7 cellular contexts compared by ENCODE assay signal in the genomic region with DNA sequence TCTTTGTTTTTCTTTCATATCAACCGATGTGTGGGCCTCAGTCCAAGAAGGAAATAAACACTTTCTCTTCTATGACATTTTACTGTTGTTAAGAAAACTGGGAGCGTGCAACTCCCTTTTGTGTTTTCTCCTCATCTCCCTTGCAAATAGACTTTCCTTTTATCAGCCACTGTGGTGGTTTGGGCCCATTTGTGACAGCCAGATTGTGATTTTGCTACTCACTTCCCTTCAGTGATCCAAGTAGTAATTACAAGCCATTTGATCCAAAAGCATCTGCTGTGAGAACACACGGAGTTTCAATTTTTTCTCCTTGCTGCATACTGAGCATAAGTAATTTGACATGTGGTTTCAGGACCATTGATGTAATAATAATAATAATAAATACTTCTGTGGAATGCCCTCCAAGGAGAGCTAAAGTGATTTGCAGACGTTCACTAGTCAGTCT.
DNase-seq lines count a peak whose midpoint lies in the region; ATAC-seq and TF ChIP-seq lines count a peak whose summit lies in the region.

No MANE protein-coding gene starts in this region.

- H3K27ac ChIP-seq in ascending aorta = peak overlapping the region; percentile 36 to 62

- H3K27me3 ChIP-seq in ascending aorta (no peaks in the 10 kb centered on the region), neuron (ENCODE audit: insufficient read depth, low read length) (no peaks in the 10 kb centered on the region)

- intact Hi-C loops in ascending aorta (cut with DNase I) = loop anchor here (1.0 to 10.0 kb wide), 3 partner anchors 94 to 437 kb away; a partner anchor contains a TSS

- no peaks in the 10 kb centered on the region for H3K9me3 ChIP-seq in ascending aorta
- H3K9me3 ChIP-seq in neuron (ENCODE audit: low read length) = no peaks in the 10 kb centered on the region

- no peak for DNase-seq in ascending aorta (ENCODE audit: low spot score in 2 of 2)
- no peak for DNase-seq in NCI-H524 treated with DMSO at 0.1 percent for 48 hours (lab: John Stamatoyannopoulos, UW)
- no peak for DNase-seq in LoVo (ENCODE audit: low spot score)

- ATAC-seq in GM19351 (IDR thresholded peaks at IDR 0.05; ENCODE audit: unreplicated experiment) (peak; percentile 4), HG03432 (IDR thresholded peaks at IDR 0.05; ENCODE audit: unreplicated experiment) (peak; percentile 1), GM21423 (IDR thresholded peaks at IDR 0.05; ENCODE audit: unreplicated experiment) (no peak)

- H2AFZ ChIP-seq in neuron (ENCODE audit: low read depth, low read length) = peak overlapping the region; percentile 17

- H3K36me3 ChIP-seq in ascending aorta (no peaks in the 10 kb centered on the region), neuron (ENCODE audit: insufficient read depth, low read length) (peaks cover 4% of the 10 kb centered on the region)

- peak overlapping the region in 1 of 2 donors; percentile 2 for H3K4me3 ChIP-seq in ascending aorta
- peak overlapping the region; percentile 21 for H3K4me3 ChIP-seq in neuron (ENCODE audit: low read length)

- no peak for TF ChIP-seq CTCF in ascending aorta (IDR thresholded peaks at IDR 0.05)

- H3K4me1 ChIP-seq in ascending aorta (peaks cover 6 to 18% of the 10 kb centered on the region in 2 donors), neuron (ENCODE audit: insufficient read depth, low read length) (peaks cover 27% of the 10 kb centered on the region)
